8 cellular contexts compared by ENCODE assay signal in genomic region chr4:158809611-158810486, GRCh38. TPM values are rescaled to one million over a fixed set of nuclear protein-coding genes. Genes with fewer than 3 reads are reported as not detected.
A peak's percentile ranks its signal among the peaks of the same experiment; 100 is the strongest.
DNase-seq lines count a peak whose midpoint lies in the region; ATAC-seq and TF ChIP-seq lines count a peak whose summit lies in the region.

No MANE protein-coding gene starts in this region.

- H3K4me3 Mint-ChIP-seq in T-helper 1 cell treated with Interleukin-12 subunit alpha and Interleukin-12 subunit beta and Interleukin-4 antibody, amounts not matched to agents 30 μg/mL and 1 μg/mL, for 36 hours = peak overlapping the region; percentile 73

- H3K27ac ChIP-seq in sigmoid colon = peak overlapping the region; percentile 73 to 86 (median 83)

- peak; percentile 78 for ATAC-seq in GM19372 (IDR thresholded peaks at IDR 0.05; ENCODE audit: low read depth, unreplicated experiment)
- peak; percentile 83 for ATAC-seq in HG03354 (IDR thresholded peaks at IDR 0.05; ENCODE audit: poor library complexity, severe bottlenecking, unreplicated experiment)

- DNase-seq in DMS153 (lab: John Stamatoyannopoulos, UW) (peak; percentile 68), foreskin fibroblast (peak; percentile 55 to 67), sigmoid colon (no peak), NCI-H1092 treated with DMSO at 0.1 percent for 48 hours (lab: John Stamatoyannopoulos, UW) (no peak)
- no peak for DNase-seq in activated effector memory CD4-positive, alpha-beta T cell treated with anti-CD3 and anti-CD28 coated beads, Interleukin-2, amount 50 U/mL, for 16 hours

- H3K36me3 Mint-ChIP-seq in T-helper 1 cell treated with Interleukin-12 subunit alpha and Interleukin-12 subunit beta and Interleukin-4 antibody, amounts not matched to agents 30 μg/mL and 1 μg/mL, for 36 hours (ENCODE audit: low read depth) = peaks cover 6% of the 10 kb centered on the region

- peaks cover 48% of the 10 kb centered on the region for H3K4me1 Mint-ChIP-seq in T-helper 1 cell treated with Interleukin-12 subunit alpha and Interleukin-12 subunit beta and Interleukin-4 antibody, amounts not matched to agents 30 μg/mL and 1 μg/mL, for 36 hours (ENCODE audit: low read depth)

- 16 to 17% methylated on average over 6 of the region's 6 CpGs for WGBS in sigmoid colon, 2 donors

- no peaks in the 10 kb centered on the region for H3K27me3 Mint-ChIP-seq in T-helper 1 cell treated with Interleukin-12 subunit alpha and Interleukin-12 subunit beta and Interleukin-4 antibody, amounts not matched to agents 30 μg/mL and 1 μg/mL, for 36 hours (ENCODE audit: low read depth)

- H3K4me3 ChIP-seq in foreskin fibroblast (ENCODE audit: low read depth in 1 of 2, low read length in 2 of 2) (peak overlapping the region; percentile 5 to 16), sigmoid colon (peak overlapping the region in 1 of 4 donors; percentile 16)

- no peaks in the 10 kb centered on the region for H3K36me3 ChIP-seq in sigmoid colon

- H3K4me1 ChIP-seq in sigmoid colon = peaks cover 0 to 85% (median 66%) of the 10 kb centered on the region in 4 donors

- TF ChIP-seq EP300 in sigmoid colon (IDR thresholded peaks at IDR 0.05) = peak in 3 of 4 donors; percentile 1 to 79 (median 18)

- H3K9me3 ChIP-seq in sigmoid colon = no peaks in the 10 kb centered on the region

- H3K27me3 ChIP-seq in sigmoid colon = no peaks in the 10 kb centered on the region

- peak overlapping the region; percentile 72 for H3K27ac Mint-ChIP-seq in T-helper 1 cell treated with Interleukin-12 subunit alpha and Interleukin-12 subunit beta and Interleukin-4 antibody, amounts not matched to agents 30 μg/mL and 1 μg/mL, for 36 hours

- TF ChIP-seq CTCF in foreskin fibroblast (IDR thresholded peaks at IDR 0.05; ENCODE audit: low read depth, low read length) = no peak
- no peak for TF ChIP-seq CTCF in sigmoid colon (IDR thresholded peaks at IDR 0.05)

- intact Hi-C loops in sigmoid colon (cut with DNase I) = loop anchor here (5.0 kb wide), 1 partner anchor 43 kb away; the partner anchor contains the start of gene FNIP2

- H3K9me3 Mint-ChIP-seq in T-helper 1 cell treated with Interleukin-12 subunit alpha and Interleukin-12 subunit beta and Interleukin-4 antibody, amounts not matched to agents 30 μg/mL and 1 μg/mL, for 36 hours = no peaks in the 10 kb centered on the region

- TF ChIP-seq POLR2A in sigmoid colon (IDR thresholded peaks at IDR 0.05) = no peak

RNA-seq across cellular contexts. Expression of gene FNIP2, which starts 41.0 kb away (rescaled TPM):
- total RNA-seq in sigmoid colon = 10 to 100 TPM; 35.2 to 38.9 (median 36.5) TPM
- polyA plus RNA-seq in sigmoid colon = 10 to 100 TPM; 14.4 to 22.7 (median 17.8) TPM

Comparison
In these comparisons a context has a peak if more than half of its experiments do, and no peak if none do; other contexts are left out.
1. DNase-seq: peak in DMS153 (single experiment) and foreskin fibroblast (2 of 2); none in sigmoid colon (single experiment), NCI-H1092 treated with DMSO at 0.1 percent for 48 hours (single experiment) and activated effector memory CD4-positive, alpha-beta T cell treated with anti-CD3 and anti-CD28 coated beads, Interleukin-2, amount 50 U/mL, for 16 hours (single experiment).